ENCODE assay signal across 12 cellular contexts in the genomic region with DNA sequence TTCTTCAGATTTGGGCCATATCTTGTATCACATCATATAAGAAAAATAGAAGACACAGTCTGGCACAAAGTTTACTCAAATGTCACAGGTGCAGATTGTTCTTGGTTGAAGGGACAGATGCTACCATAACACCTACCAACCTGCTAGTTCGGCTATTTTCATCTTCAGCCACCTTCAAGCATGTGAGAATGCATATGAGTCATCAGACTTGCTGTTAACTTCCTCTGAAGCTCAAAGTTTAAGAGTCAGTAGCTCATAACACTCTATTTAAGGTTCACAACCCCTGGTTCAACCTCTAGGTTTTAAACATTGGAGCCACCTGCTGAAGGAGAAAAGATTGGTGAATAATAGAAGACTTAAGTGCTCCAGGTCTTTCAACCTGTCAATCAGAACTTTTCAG.
A peak's percentile ranks its signal among the peaks of the same experiment; 100 is the strongest.
DNase-seq lines count a peak whose midpoint lies in the region; ATAC-seq and TF ChIP-seq lines count a peak whose summit lies in the region.
"Had no signal": no experiment of that assay in that cellular context is flagged by ENCODE, and none has a peak within 500 bp of the region (broad histone marks: within the 10 kb centered on the region; RNA-seq: fewer than 3 reads in every experiment).

No MANE protein-coding gene starts in this region.

- DNase-seq in EL (peak; percentile 26), choroid plexus epithelial cell (ENCODE audit: low read depth) (peak; percentile 4), adrenal gland (no peak), DMS 273 (lab: John Stamatoyannopoulos, UW; ENCODE audit: unreplicated experiment) (no peak), NCI-H1105 treated with DMSO at 0.1 percent for 48 hours (lab: John Stamatoyannopoulos, UW) (no peak), NCI-H82 treated with DMSO at 0.1 percent for 48 hours (lab: John Stamatoyannopoulos, UW; ENCODE audit: unreplicated experiment) (no peak)
- DNase-seq: activated CD8-positive, alpha-beta memory T cell treated with anti-CD3 and anti-CD28 coated beads for 24 hours; thyroid gland had no signal

- no peak overlapping the region for H3K27ac ChIP-seq in adrenal gland
- H3K27ac ChIP-seq: BLaER1, thyroid gland had no signal

- intact Hi-C loops in adrenal gland (cut with DNase I): no loop called here

- H3K4me1 ChIP-seq in adrenal gland (replicated peaks in 1 of 2): no peaks in the 10 kb centered on the region
- H3K4me1 ChIP-seq: BLaER1, thyroid gland had no signal

- H3K36me3 ChIP-seq in adrenal gland (replicated peaks in 1 of 2): no peaks in the 10 kb centered on the region
- H3K36me3 ChIP-seq: BLaER1, thyroid gland had no signal

- ATAC-seq in GM21786 (IDR thresholded peaks at IDR 0.05; ENCODE audit: unreplicated experiment) (peak; percentile 90), HG03520 (IDR thresholded peaks at IDR 0.05; ENCODE audit: unreplicated experiment) (peak; percentile 72)
- ATAC-seq: sciatic nerve had no signal

- no peak for TF ChIP-seq POLR2A in adrenal gland (IDR thresholded peaks at IDR 0.05)

- H3K9me3 ChIP-seq in adrenal gland (replicated peaks in 1 of 3): no peaks in the 10 kb centered on the region
- H3K9me3 ChIP-seq: BLaER1, thyroid gland had no signal

- no peak overlapping the region for H3K4me3 ChIP-seq in choroid plexus epithelial cell (ENCODE audit: low read depth, low read length)
- H3K4me3 ChIP-seq in adrenal gland: no peak overlapping the region
- H3K4me3 ChIP-seq: BLaER1, thyroid gland had no signal

- WGBS in adrenal gland, 4 donors: 70 to 82% (median 76%) methylated on average over 1 of the region's 1 CpG

- no peaks in the 10 kb centered on the region for H3K27me3 ChIP-seq in adrenal gland
- H3K27me3 ChIP-seq: BLaER1, thyroid gland had no signal

- TF ChIP-seq CTCF in choroid plexus epithelial cell (conservative IDR thresholded peaks at IDR 0.05; ENCODE audit: low read depth, low read length): no peak
- TF ChIP-seq CTCF in adrenal gland (IDR thresholded peaks at IDR 0.05): no peak

Comparison
In these comparisons a context has a peak if more than half of its experiments do, and no peak if none do; other contexts are left out.
1. DNase-seq: peak in EL (single experiment) and choroid plexus epithelial cell (single experiment); none in adrenal gland (0 of 7), DMS 273 (single experiment), NCI-H1105 treated with DMSO at 0.1 percent for 48 hours (single experiment) and NCI-H82 treated with DMSO at 0.1 percent for 48 hours (single experiment).